ENCODE assay signal across 1 cellular context in genomic region chrY:14633718-14634117, GRCh38.
TF ChIP-seq lines count a peak whose summit lies in the region.

No MANE protein-coding gene starts in this region.

TF ChIP-seq in HepG2, 621 proteins besides CTCF, POLR2A, EP300 and RAD21 (continued from another document):
- TF ChIP-seq ARID5B (CRISPR knock-in tag; IDR thresholded peaks at IDR 0.05) (0 out of 2 replicates have a peak, but pooled peaks have one; percentile 8), ZNF768 (CRISPR knock-in tag; IDR thresholded peaks at IDR 0.05) (no peak)
